In the genomic region with DNA sequence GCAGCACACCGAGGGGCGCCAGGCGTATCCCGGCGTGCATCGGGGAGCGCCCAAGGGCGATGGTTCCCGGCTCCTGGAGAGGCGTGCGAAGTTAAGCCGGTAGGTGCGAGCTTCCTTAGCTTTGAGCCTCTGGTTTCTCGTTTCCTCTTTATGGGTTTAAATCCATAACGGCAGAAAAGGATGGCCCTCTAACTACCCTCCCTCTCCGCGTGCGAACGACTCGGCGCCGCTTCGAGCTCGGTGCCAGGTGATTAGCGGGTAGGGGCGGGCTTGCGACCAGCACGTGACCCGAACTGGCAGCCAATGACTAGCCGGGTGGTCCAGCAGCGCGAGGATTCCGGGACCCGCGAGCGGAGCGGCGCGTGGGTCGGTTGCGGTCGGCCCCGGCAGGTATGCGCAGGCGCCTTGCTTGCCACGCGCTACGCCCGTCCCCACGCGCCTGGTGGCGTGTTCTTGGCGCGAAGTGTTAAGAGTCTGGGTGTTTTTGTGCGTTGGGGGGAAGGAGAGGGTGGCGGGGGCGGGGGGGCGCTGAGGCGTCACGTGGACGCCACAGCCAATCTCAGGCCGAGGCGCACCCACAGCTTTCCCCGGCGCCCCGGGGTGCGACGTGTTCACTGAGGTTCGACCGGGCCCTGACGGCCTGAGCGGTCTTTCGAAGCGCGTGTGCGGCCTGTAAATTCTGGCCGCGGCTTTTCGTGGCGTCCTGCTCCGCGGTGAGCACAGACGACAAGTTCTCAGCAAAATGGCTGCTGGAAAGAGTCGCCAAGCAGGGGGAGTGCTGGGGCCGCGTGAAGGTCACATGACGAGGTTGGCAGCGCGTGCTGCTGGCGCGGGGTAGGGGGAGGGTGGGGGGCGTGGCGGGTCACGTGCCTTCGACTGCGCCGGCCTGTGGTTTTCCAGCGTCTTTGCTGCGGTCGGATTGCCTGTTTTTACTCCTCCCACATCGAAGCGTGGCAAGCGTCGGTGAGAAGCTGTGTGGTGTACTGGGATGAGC, we compare ENCODE assay signal across 8 cellular contexts. TPM values are rescaled to one million over a fixed set of nuclear protein-coding genes. Genes with fewer than 3 reads are reported as not detected.
A peak's percentile ranks its signal among the peaks of the same experiment; 100 is the strongest.
DNase-seq lines count a peak whose midpoint lies in the region; ATAC-seq and TF ChIP-seq lines count a peak whose summit lies in the region.

No MANE protein-coding gene starts in this region.

- peak overlapping the region; percentile 87 for H3K9ac ChIP-seq in HUES48 (ENCODE audit: low read depth, low read length)
- H3K9ac ChIP-seq in mucosa of rectum (ENCODE audit: low read depth in 1 of 2, low read length in 2 of 2) = peak overlapping the region; percentile 1 to 60

- DNase-seq in DMS53 (lab: John Stamatoyannopoulos, UW) (peak; percentile 95), PC-9 (peak; percentile 57 to 75)
- peak; percentile 80 to 85 for DNase-seq in activated T-cell treated with anti-CD3 and anti-CD28 coated beads, Interleukin-2, amount 50 U/mL, for 48 hours
- DNase-seq in stimulated activated CD8-positive, alpha-beta memory T cell treated with anti-CD3 and anti-CD28 coated beads, Interleukin-2, amount 100 ng/mL, for 1 hour (ENCODE audit: low read depth in 2 of 2) = peak; percentile 49 to 63

- TF ChIP-seq CTCF in PC-9 (conservative IDR thresholded peaks at IDR 0.05) = no peak

- no peaks in the 10 kb centered on the region for H3K9me2 ChIP-seq in PC-9 (ENCODE audit: insufficient read depth)

- no peaks in the 10 kb centered on the region for H4K20me1 ChIP-seq in PC-9 (ENCODE audit: insufficient read depth)

- CTCF ChIA-PET in PC-9 (lab: Charles Lee) = no interaction called here

- peak overlapping the region; percentile 78 for H2AFZ ChIP-seq in PC-9

- peaks cover 8% of the 10 kb centered on the region for H3K4me1 ChIP-seq in HUES48 (ENCODE audit: control insufficient read depth, insufficient read depth, low read length)
- H3K4me1 ChIP-seq in PC-9 (replicated peaks; ENCODE audit: insufficient read depth) = no peaks in the 10 kb centered on the region
- peaks cover 0 to 5% of the 10 kb centered on the region in 2 donors for H3K4me1 ChIP-seq in esophagus (ENCODE audit: control insufficient read depth in 2 of 2, insufficient read depth in 2 of 2, low read length in 1 of 2)
- H3K4me1 ChIP-seq in mucosa of rectum (ENCODE audit: control insufficient read depth in 2 of 2, insufficient read depth in 2 of 2, low read length in 2 of 2) = peaks cover 3 to 9% of the 10 kb centered on the region in 2 donors

- H3K4me2 ChIP-seq in PC-9 = peak overlapping the region; percentile 76

- no peak for ATAC-seq in GM18868 (IDR thresholded peaks at IDR 0.05; ENCODE audit: unreplicated experiment)

- H3F3A ChIP-seq in PC-9 (ENCODE audit: insufficient read depth, low read depth) = no peaks in the 10 kb centered on the region

- BruUV-seq in PC-9 (replicated peaks; lab: Mats Ljungman, UMichigan) = no TSS peak

- H3K4me3 ChIP-seq in HUES48 (ENCODE audit: low read depth, low read length) (peak overlapping the region; percentile 56), PC-9 (peak overlapping the region; percentile 50), esophagus (ENCODE audit: low read depth in 1 of 2, low read length in 2 of 2) (peak overlapping the region; percentile 65 to 66), mucosa of rectum (ENCODE audit: low read length in 2 of 2) (peak overlapping the region; percentile 67 to 79)

- H3K27me3 ChIP-seq in HUES48 (ENCODE audit: control insufficient read depth, insufficient read depth, low read length) (peaks cover 19% of the 10 kb centered on the region; the same call in 1 of the 2 replicates), PC-9 (ENCODE audit: insufficient read depth, low read depth) (no peaks in the 10 kb centered on the region), esophagus (ENCODE audit: control insufficient read depth in 1 of 2, insufficient read depth in 2 of 2, low read length in 2 of 2) (no peaks in the 10 kb centered on the region), mucosa of rectum (ENCODE audit: control insufficient read depth in 2 of 2, insufficient read depth in 2 of 2, low read length in 2 of 2) (no peaks in the 10 kb centered on the region)

- H3K36me3 ChIP-seq in HUES48 (ENCODE audit: control insufficient read depth, insufficient read depth, low read length) = no peaks in the 10 kb centered on the region
- H3K36me3 ChIP-seq in PC-9 (ENCODE audit: low read depth) = no peaks in the 10 kb centered on the region
- no peaks in the 10 kb centered on the region for H3K36me3 ChIP-seq in esophagus (ENCODE audit: control insufficient read depth in 2 of 2, insufficient read depth in 2 of 2, low read length in 1 of 2)
- no peaks in the 10 kb centered on the region for H3K36me3 ChIP-seq in mucosa of rectum (ENCODE audit: control insufficient read depth in 2 of 2, insufficient read depth in 2 of 2, low read length in 2 of 2)

- H3K9me3 ChIP-seq in HUES48 (ENCODE audit: control insufficient read depth, insufficient read depth, low read length) = no peaks in the 10 kb centered on the region
- H3K9me3 ChIP-seq in PC-9 (ENCODE audit: insufficient read depth, low read depth) = 0 out of 2 replicates have a peak, but pooled peaks cover 7% of the 10 kb centered on the region
- H3K9me3 ChIP-seq in esophagus (ENCODE audit: control insufficient read depth in 2 of 2, insufficient read depth in 1 of 2, low read depth in 1 of 2, low read length in 1 of 2) = no peaks in the 10 kb centered on the region
- no peaks in the 10 kb centered on the region for H3K9me3 ChIP-seq in mucosa of rectum (ENCODE audit: control insufficient read depth in 2 of 2, low read length in 2 of 2)

- whole genome bisulfite sequencing in esophagus, 2 donors = 5 to 6% methylated on average over 87 to 104 of the region's 104 CpGs

- intact Hi-C loops in PC-9 (cut with micrococcal nuclease; ENCODE audit: unreplicated experiment) = loop anchor here (5.0 kb wide), 1 partner anchor 41 kb away; the partner anchor contains the start of gene MGA

- H3K27ac ChIP-seq in HUES48 (ENCODE audit: low read depth, low read length) (peak overlapping the region; percentile 71), PC-9 (peak overlapping the region; percentile 68), esophagus (ENCODE audit: low read depth in 2 of 2, low read length in 1 of 2) (peak overlapping the region; percentile 68 to 86), mucosa of rectum (ENCODE audit: low read depth in 2 of 2, low read length in 2 of 2) (peak overlapping the region; percentile 16 to 63)

- H3K79me2 ChIP-seq in PC-9 (ENCODE audit: low read depth) = peaks cover 7% of the 10 kb centered on the region; the same call in 1 of the 2 replicates

- POLR2A ChIA-PET in PC-9 (lab: Charles Lee; ENCODE audit: unreplicated experiment) = interaction anchor here (0.6 kb wide), 2 partner anchors 157 to 568 kb away, joined by 3 to 4 read pairs; no protein-coding TSS in a partner anchor

RNA-seq across cellular contexts. Expression of gene MGA, which starts 38.7 kb away (rescaled TPM):
- 31.8 and 38.5 TPM in 2 replicates for total RNA-seq in PC-9 (2021)
- polyA plus RNA-seq in esophagus = 1 to 10 TPM; 2.8 to 3.0 TPM
